Comparison of ENCODE assay signal across 9 cellular contexts in genomic region chr1:37634554-37635308, GRCh38. TPM values are rescaled to one million over a fixed set of nuclear protein-coding genes. Genes with fewer than 3 reads are reported as not detected.
DNase-seq lines count a peak whose midpoint lies in the region; ATAC-seq and TF ChIP-seq lines count a peak whose summit lies in the region.
"Had no signal": no experiment of that assay in that cellular context is flagged by ENCODE, and none has a peak within 500 bp of the region (broad histone marks: within the 10 kb centered on the region; RNA-seq: fewer than 3 reads in every experiment).

TSS of gene RSPO1 (minus strand) at chr1:37634892. CDS start at chr1:37629661, 5,231 bp downstream.

- H3K27ac ChIP-seq in CD8-positive, alpha-beta memory T cell (ENCODE audit: low read depth, low read length): no peak within 1 kb of the TSS

- no peak within 1 kb of the TSS for H3K27ac Mint-ChIP-seq in CD8-positive, alpha-beta memory T cell
- no peak within 1 kb of the TSS for H3K27ac Mint-ChIP-seq in neural crest cell (ENCODE audit: unreplicated experiment)
- H3K27ac Mint-ChIP-seq in activated CD4-positive, alpha-beta T cell treated with anti-CD3 and anti-CD28 coated beads for 36 hours: no peak within 1 kb of the TSS

- CTCF ChIA-PET in CD8-positive, alpha-beta memory T cell (lab: Charles Lee): no interaction called here
- CTCF ChIA-PET in activated CD4-positive, alpha-beta T cell treated with anti-CD3 and anti-CD28 coated beads for 36 hours (lab: Charles Lee): interaction anchor here (0.5 to 0.6 kb wide), 2 partner anchors 43 to 57 kb away, joined by 3 to 4 read pairs; no protein-coding TSS in a partner anchor

- peaks cover 55% of the 10 kb centered on the region for H3K27me3 ChIP-seq in CD8-positive, alpha-beta memory T cell (ENCODE audit: insufficient read depth, low read length, poor library complexity, severe bottlenecking)

- intact Hi-C loops in activated CD4-positive, alpha-beta T cell treated with anti-CD3 and anti-CD28 coated beads for 36 hours (cut with DNase I, micrococcal nuclease): loop anchor here in 1 of 2 experiments (10.0 kb wide), 1 partner anchor 600 kb away; the partner anchor contains the start of gene GRIK3

- no peaks in the 10 kb centered on the region for H3K36me3 ChIP-seq in CD8-positive, alpha-beta memory T cell (ENCODE audit: insufficient read depth, low read length)

- peaks cover 4 to 20% (median 5%) of the 10 kb centered on the region in 3 donors for H3K4me1 Mint-ChIP-seq in CD8-positive, alpha-beta memory T cell
- H3K4me1 Mint-ChIP-seq in neural crest cell: no peaks in the 10 kb centered on the region
- H3K4me1 Mint-ChIP-seq in activated CD4-positive, alpha-beta T cell treated with anti-CD3 and anti-CD28 coated beads for 36 hours: peaks cover 6% of the 10 kb centered on the region

- ATAC-seq in activated CD4-positive, alpha-beta T cell treated with anti-CD3 and anti-CD28 coated beads for 36 hours: no peak
- no peak for ATAC-seq in GM19452 (IDR thresholded peaks at IDR 0.05; ENCODE audit: unreplicated experiment)

- POLR2A ChIA-PET in CD8-positive, alpha-beta memory T cell (lab: Charles Lee): no interaction called here
- POLR2A ChIA-PET in activated CD4-positive, alpha-beta T cell treated with anti-CD3 and anti-CD28 coated beads for 36 hours (lab: Charles Lee): no interaction called here

- TF ChIP-seq CTCF in neural crest cell (conservative IDR thresholded peaks at IDR 0.05): no peak

- H3K4me3 ChIP-seq in CD8-positive, alpha-beta memory T cell (ENCODE audit: low read length): no peak within 1 kb of the TSS

- no peaks in the 10 kb centered on the region for H3K9me3 ChIP-seq in CD8-positive, alpha-beta memory T cell (ENCODE audit: low read length)

- H3K27me3 Mint-ChIP-seq in CD8-positive, alpha-beta memory T cell: peaks cover 54 to 63% of the 10 kb centered on the region in 2 donors
- peaks cover 46% of the 10 kb centered on the region for H3K27me3 Mint-ChIP-seq in neural crest cell (ENCODE audit: low read depth)
- peaks cover 63% of the 10 kb centered on the region for H3K27me3 Mint-ChIP-seq in activated CD4-positive, alpha-beta T cell treated with anti-CD3 and anti-CD28 coated beads for 36 hours

- DNase-seq in CD8-positive, alpha-beta memory T cell: no peak
- DNase-seq in NCI-H1105 treated with DMSO at 0.1 percent for 48 hours (lab: John Stamatoyannopoulos, UW) (peak; percentile 31), epidermal melanocyte (ENCODE audit: insufficient read length, low spot score) (peak; percentile 60), neural crest cell (ENCODE audit: low read depth, low spot score) (no peak), HK-2 (ENCODE audit: unreplicated experiment) (no peak), NCI-H2029 treated with DMSO at 0.1 percent for 48 hours (lab: John Stamatoyannopoulos, UW) (no peak)
- no peak for DNase-seq in activated CD4-positive, alpha-beta T cell treated with anti-CD3 and anti-CD28 coated beads for 36 hours

- H3K36me3 Mint-ChIP-seq in CD8-positive, alpha-beta memory T cell: no peaks in the 10 kb centered on the region
- no peaks in the 10 kb centered on the region for H3K36me3 Mint-ChIP-seq in neural crest cell (ENCODE audit: low read depth)
- H3K36me3 Mint-ChIP-seq in activated CD4-positive, alpha-beta T cell treated with anti-CD3 and anti-CD28 coated beads for 36 hours (ENCODE audit: low read depth): no peaks in the 10 kb centered on the region

- H3K4me3 Mint-ChIP-seq in CD8-positive, alpha-beta memory T cell: peak within 1 kb of the TSS in 6 of 7 donors; percentile 43 to 78 (median 56)
- peak within 1 kb of the TSS; percentile 24 for H3K4me3 Mint-ChIP-seq in neural crest cell
- H3K4me3 Mint-ChIP-seq in activated CD4-positive, alpha-beta T cell treated with anti-CD3 and anti-CD28 coated beads for 36 hours: no peak within 1 kb of the TSS

- H3K9me3 Mint-ChIP-seq in CD8-positive, alpha-beta memory T cell: no peaks in the 10 kb centered on the region
- no peaks in the 10 kb centered on the region for H3K9me3 Mint-ChIP-seq in neural crest cell
- no peaks in the 10 kb centered on the region for H3K9me3 Mint-ChIP-seq in activated CD4-positive, alpha-beta T cell treated with anti-CD3 and anti-CD28 coated beads for 36 hours (ENCODE audit: low read depth)

- H3K4me1 ChIP-seq in CD8-positive, alpha-beta memory T cell (ENCODE audit: insufficient read depth, low read length): no peaks in the 10 kb centered on the region

RNA-seq across cellular contexts. Expression of gene RSPO1, which starts in this region (rescaled TPM):
- total RNA-seq in CD8-positive, alpha-beta memory T cell: not detected
- not detected for polyA plus RNA-seq in CD8-positive, alpha-beta memory T cell
- 0.50 and 0.54 TPM in 2 replicates for total RNA-seq in neural crest cell
- not detected for total RNA-seq in activated CD4-positive, alpha-beta T cell treated with anti-CD3 and anti-CD28 coated beads for 36 hours
- total RNA-seq: epithelial cell of proximal tubule had no signal

Comparison
In these comparisons a context has a peak if more than half of its experiments do, and no peak if none do; other contexts are left out.
1. DNase-seq: peak in NCI-H1105 treated with DMSO at 0.1 percent for 48 hours (single experiment) and epidermal melanocyte (single experiment); none in CD8-positive, alpha-beta memory T cell (0 of 5), neural crest cell (single experiment), HK-2 (single experiment), NCI-H2029 treated with DMSO at 0.1 percent for 48 hours (single experiment) and activated CD4-positive, alpha-beta T cell treated with anti-CD3 and anti-CD28 coated beads for 36 hours (single experiment).